Comparison of ENCODE assay signal across 1 cellular context in the genomic region with DNA sequence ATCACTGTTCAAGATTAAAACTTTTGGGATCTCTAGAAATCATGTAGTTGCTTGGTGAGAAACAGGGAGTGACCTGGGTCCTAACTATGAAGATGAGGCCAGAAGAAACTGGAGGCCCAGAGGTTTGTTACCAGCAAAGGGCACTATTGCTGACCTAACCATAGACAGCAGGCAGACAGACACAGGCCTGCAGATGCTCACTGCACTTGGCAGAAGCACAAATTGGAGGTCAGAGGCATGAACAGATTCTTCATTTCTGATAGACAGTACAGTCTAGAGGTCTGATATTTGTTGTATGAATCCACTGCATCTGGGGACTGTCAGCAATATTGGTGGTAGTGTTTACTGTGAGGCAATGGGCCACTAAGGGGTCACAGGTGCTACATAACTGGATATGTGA.
TF ChIP-seq lines count a peak whose summit lies in the region.

No MANE protein-coding gene starts in this region.

TF ChIP-seq in H1, 55 proteins besides CTCF, POLR2A, EP300 and RAD21:
- TF ChIP-seq RFX5 (IDR thresholded peaks at IDR 0.05; ENCODE audit: borderline replicate concordance, low read depth, low read length) (no peak), EZH2 (IDR thresholded peaks at IDR 0.05; ENCODE audit: low read depth, low read length, severe bottlenecking) (no peak), TEAD4 (IDR thresholded peaks at IDR 0.05; ENCODE audit: low read depth, low read length) (no peak), EGR1 (IDR thresholded peaks at IDR 0.05; ENCODE audit: borderline replicate concordance, low read depth, low read length) (no peak), SP4 (IDR thresholded peaks at IDR 0.05; ENCODE audit: low read length) (no peak), CBX8 (IDR thresholded peaks at IDR 0.05; ENCODE audit: borderline replicate concordance, low read depth, low read length) (no peak), RXRA (IDR thresholded peaks at IDR 0.05; ENCODE audit: insufficient read depth, low read depth, low read length) (no peak), BCL11A (IDR thresholded peaks at IDR 0.05; ENCODE audit: low read depth in 2 of 2, low read length in 2 of 2) (no peak), JUND (IDR thresholded peaks at IDR 0.05; ENCODE audit: low read length) (no peak), SUZ12 (IDR thresholded peaks at IDR 0.05; ENCODE audit: low read length) (no peak)
- TF ChIP-seq, protein P1, sequence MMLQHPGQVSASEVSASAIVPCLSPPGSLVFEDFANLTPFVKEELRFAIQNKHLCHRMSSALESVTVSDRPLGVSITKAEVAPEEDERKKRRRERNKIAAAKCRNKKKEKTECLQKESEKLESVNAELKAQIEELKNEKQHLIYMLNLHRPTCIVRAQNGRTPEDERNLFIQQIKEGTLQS (IDR thresholded peaks at IDR 0.05; ENCODE audit: insufficient read depth, low read depth, low read length) = no peak
TF ChIP-seq in H1: peak in this region for 0.
